In genomic region chr2:204871246-204871953, GRCh38 we compare ENCODE assay signal across 8 cellular contexts.
DNase-seq lines count a peak whose midpoint lies in the region; ATAC-seq and TF ChIP-seq lines count a peak whose summit lies in the region.

No MANE protein-coding gene starts in this region.

- H3K27me3 ChIP-seq in WERI-Rb-1 (ENCODE audit: insufficient read depth, low read depth, severe bottlenecking) = no peaks in the 10 kb centered on the region

- ATAC-seq in mucosa of descending colon = peak; percentile 33

- TF ChIP-seq CTCF in mucosa of descending colon (IDR thresholded peaks at IDR 0.05) (no peak), WERI-Rb-1 (IDR thresholded peaks at IDR 0.05; ENCODE audit: low read depth, low read length) (no peak)

- no peaks in the 10 kb centered on the region for H3K36me3 ChIP-seq in mucosa of descending colon (ENCODE audit: low read depth)
- no peaks in the 10 kb centered on the region for H3K36me3 ChIP-seq in WERI-Rb-1

- H3K9me3 ChIP-seq in mucosa of descending colon (no peaks in the 10 kb centered on the region), WERI-Rb-1 (ENCODE audit: severe bottlenecking) (no peaks in the 10 kb centered on the region)

- intact Hi-C loops in mucosa of descending colon (cut with DNase I, micrococcal nuclease) = loop anchor here in 1 of 2 donors (10.0 kb wide), 1 partner anchor 803 kb away; no protein-coding TSS in a partner anchor

- DNase-seq in NCI-H1417 (lab: John Stamatoyannopoulos, UW) = peak; percentile 1 to 66 (median 16)
- no peak for DNase-seq in NCI-H1417 treated with DMSO at 0.1 percent for 48 hours (lab: John Stamatoyannopoulos, UW)
- DNase-seq in NCI-H2171 treated with DMSO at 0.1 percent for 48 hours (lab: John Stamatoyannopoulos, UW) = peak; percentile 79
- DNase-seq in central memory CD4-positive, alpha-beta T cell = peak; percentile 36
- DNase-seq in mucosa of descending colon = no peak
- no peak for DNase-seq in HuH-7.5 (ENCODE audit: low spot score)
- DNase-seq in WERI-Rb-1 = no peak
- no peak for DNase-seq in NCI-H2107 treated with DMSO at 0.1 percent for 48 hours (lab: John Stamatoyannopoulos, UW; ENCODE audit: unreplicated experiment)

- no peak overlapping the region for H3K27ac ChIP-seq in WERI-Rb-1

- H3K4me1 ChIP-seq in mucosa of descending colon (ENCODE audit: low read depth) = no peaks in the 10 kb centered on the region

- no peak overlapping the region for H3K4me3 ChIP-seq in mucosa of descending colon
- H3K4me3 ChIP-seq in WERI-Rb-1 (ENCODE audit: low read depth, low read length) = no peak overlapping the region

Comparison
In these comparisons a context has a peak if more than half of its experiments do, and no peak if none do; other contexts are left out.
1. DNase-seq: peak in NCI-H1417 (3 of 3), NCI-H2171 treated with DMSO at 0.1 percent for 48 hours (single experiment) and central memory CD4-positive, alpha-beta T cell (single experiment); none in NCI-H1417 treated with DMSO at 0.1 percent for 48 hours (single experiment), mucosa of descending colon (0 of 3), HuH-7.5 (single experiment), WERI-Rb-1 (single experiment) and NCI-H2107 treated with DMSO at 0.1 percent for 48 hours (single experiment).